ENCODE assay signal across 6 cellular contexts in genomic region chr17:75414488-75414887, GRCh38.
"Had no signal": no experiment of that assay in that cellular context is flagged by ENCODE, and none has a peak within 500 bp of the region (broad histone marks: within the 10 kb centered on the region; RNA-seq: fewer than 3 reads in every experiment).

No MANE protein-coding gene starts in this region.

- ATAC-seq: HCT116 had no signal

- H3K9me3 ChIP-seq: HAP-1 had no signal

- DNase-seq: GM23248, GOT3, H7, IMR-90 had no signal

- H3K27ac ChIP-seq: GM23248 had no signal

- H3K36me3 ChIP-seq: HAP-1 had no signal

- H3K4me3 ChIP-seq: GM23248, HAP-1 had no signal

- H3K4me1 ChIP-seq: HAP-1 had no signal
